Comparison of ENCODE assay signal across 19 cellular contexts in the genomic region with DNA sequence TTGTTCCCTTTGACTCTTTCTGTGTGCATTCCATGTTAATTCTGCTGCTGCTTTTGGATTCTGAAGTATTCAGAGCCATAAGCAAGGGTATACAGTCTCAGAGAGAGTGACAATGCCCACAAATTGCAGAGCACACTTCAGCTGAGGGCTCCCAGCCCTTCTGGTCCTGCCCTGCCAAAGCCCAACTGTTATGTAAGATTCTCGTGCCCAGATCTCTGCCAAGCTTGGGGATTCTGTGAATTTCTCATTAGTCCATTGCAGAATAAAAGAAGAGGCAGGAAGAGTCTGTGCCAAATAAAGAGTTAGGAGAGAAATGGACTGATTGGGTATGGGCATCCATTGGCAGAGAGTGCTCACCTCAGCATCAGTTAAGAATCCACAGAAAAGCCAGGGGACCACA.
"Had no signal": no experiment of that assay in that cellular context is flagged by ENCODE, and none has a peak within 500 bp of the region (broad histone marks: within the 10 kb centered on the region; RNA-seq: fewer than 3 reads in every experiment).

No MANE protein-coding gene starts in this region.

- H3K27me3 ChIP-seq: foreskin keratinocyte, tibial artery had no signal

- H3K27ac Mint-ChIP-seq: activated CD8-positive, alpha-beta memory T cell treated with anti-CD3 and anti-CD28 coated beads, Interleukin-2, amount 10 ng/mL, durations not matched to agents 7 days and 5 days; activated T-cell treated with anti-CD3 and anti-CD28 coated beads, Interleukin-2, amount 50 U/mL, for 24 hours; immature natural killer cell; naive B cell; stimulated activated effector memory CD8-positive, alpha-beta T cell treated with anti-CD3 and anti-CD28 coated beads, Interleukin-12 subunit alpha, Interleukin-12 subunit beta, amount 100 ng/mL, for 72 hours had no signal

- H3K27ac ChIP-seq: foreskin keratinocyte, parathyroid adenoma, WERI-Rb-1 had no signal

- ATAC-seq: activated CD8-positive, alpha-beta memory T cell treated with anti-CD3 and anti-CD28 coated beads, Interleukin-2, amount 10 ng/mL, durations not matched to agents 7 days and 5 days; foreskin keratinocyte; left colon; stimulated activated effector memory CD8-positive, alpha-beta T cell treated with anti-CD3 and anti-CD28 coated beads, Interleukin-12 subunit alpha, Interleukin-12 subunit beta, amount 100 ng/mL, for 72 hours had no signal

- H2AFZ ChIP-seq: parathyroid adenoma had no signal

- H3K4me1 Mint-ChIP-seq: activated CD8-positive, alpha-beta memory T cell treated with anti-CD3 and anti-CD28 coated beads, Interleukin-2, amount 10 ng/mL, durations not matched to agents 7 days and 5 days; immature natural killer cell; naive B cell; stimulated activated effector memory CD8-positive, alpha-beta T cell treated with anti-CD3 and anti-CD28 coated beads, Interleukin-12 subunit alpha, Interleukin-12 subunit beta, amount 100 ng/mL, for 72 hours had no signal

- H3K79me2 ChIP-seq: parathyroid adenoma had no signal

- H3K4me1 ChIP-seq: parathyroid adenoma had no signal

- H3K36me3 ChIP-seq: tibial artery, WERI-Rb-1 had no signal

- H3K9me3 ChIP-seq: SK-N-SH, tibial artery had no signal

- H3K27me3 Mint-ChIP-seq: activated CD8-positive, alpha-beta memory T cell treated with anti-CD3 and anti-CD28 coated beads, Interleukin-2, amount 10 ng/mL, durations not matched to agents 7 days and 5 days had no signal

- DNase-seq: activated CD4-positive, alpha-beta T cell treated with anti-CD3 and anti-CD28 coated beads, Interleukin-2, amount 50 U/mL, for 48 hours; activated CD8-positive, alpha-beta memory T cell treated with anti-CD3 and anti-CD28 coated beads, Interleukin-2, amount 10 ng/mL, durations not matched to agents 7 days and 5 days; activated effector memory CD4-positive, alpha-beta T cell treated with Interleukin-2 at 50 U/mL for 16 hours; activated naive CD4-positive, alpha-beta T cell treated with anti-CD3 and anti-CD28 coated beads, Interleukin-2, amount 50 U/mL, for 16 hours; activated T-cell treated with anti-CD3 and anti-CD28 coated beads, Interleukin-2, amount 50 U/mL, for 24 hours; central memory CD4-positive, alpha-beta T cell; cortex of kidney; effector CD4-positive, alpha-beta T cell; foreskin keratinocyte; immature natural killer cell; left colon; naive B cell; retina; SK-N-SH; T-helper 1 cell; tibial artery; WERI-Rb-1 had no signal

- H3K4me2 ChIP-seq: SK-N-SH had no signal

- H3K9me3 Mint-ChIP-seq: activated T-cell treated with anti-CD3 and anti-CD28 coated beads, Interleukin-2, amount 50 U/mL, for 24 hours; naive B cell; stimulated activated effector memory CD8-positive, alpha-beta T cell treated with anti-CD3 and anti-CD28 coated beads, Interleukin-12 subunit alpha, Interleukin-12 subunit beta, amount 100 ng/mL, for 72 hours had no signal

- H3K9ac ChIP-seq: parathyroid adenoma, SK-N-SH had no signal

- H3K36me3 Mint-ChIP-seq: activated CD8-positive, alpha-beta memory T cell treated with anti-CD3 and anti-CD28 coated beads, Interleukin-2, amount 10 ng/mL, durations not matched to agents 7 days and 5 days; immature natural killer cell; naive B cell; stimulated activated effector memory CD8-positive, alpha-beta T cell treated with anti-CD3 and anti-CD28 coated beads, Interleukin-12 subunit alpha, Interleukin-12 subunit beta, amount 100 ng/mL, for 72 hours had no signal

- H3K4me3 ChIP-seq: tibial artery had no signal

- H3K4me3 Mint-ChIP-seq: activated CD8-positive, alpha-beta memory T cell treated with anti-CD3 and anti-CD28 coated beads, Interleukin-2, amount 10 ng/mL, durations not matched to agents 7 days and 5 days; activated T-cell treated with anti-CD3 and anti-CD28 coated beads, Interleukin-2, amount 50 U/mL, for 24 hours; immature natural killer cell; naive B cell; stimulated activated effector memory CD8-positive, alpha-beta T cell treated with anti-CD3 and anti-CD28 coated beads, Interleukin-12 subunit alpha, Interleukin-12 subunit beta, amount 100 ng/mL, for 72 hours had no signal
